ENCODE assay signal across 12 cellular contexts in the genomic region with DNA sequence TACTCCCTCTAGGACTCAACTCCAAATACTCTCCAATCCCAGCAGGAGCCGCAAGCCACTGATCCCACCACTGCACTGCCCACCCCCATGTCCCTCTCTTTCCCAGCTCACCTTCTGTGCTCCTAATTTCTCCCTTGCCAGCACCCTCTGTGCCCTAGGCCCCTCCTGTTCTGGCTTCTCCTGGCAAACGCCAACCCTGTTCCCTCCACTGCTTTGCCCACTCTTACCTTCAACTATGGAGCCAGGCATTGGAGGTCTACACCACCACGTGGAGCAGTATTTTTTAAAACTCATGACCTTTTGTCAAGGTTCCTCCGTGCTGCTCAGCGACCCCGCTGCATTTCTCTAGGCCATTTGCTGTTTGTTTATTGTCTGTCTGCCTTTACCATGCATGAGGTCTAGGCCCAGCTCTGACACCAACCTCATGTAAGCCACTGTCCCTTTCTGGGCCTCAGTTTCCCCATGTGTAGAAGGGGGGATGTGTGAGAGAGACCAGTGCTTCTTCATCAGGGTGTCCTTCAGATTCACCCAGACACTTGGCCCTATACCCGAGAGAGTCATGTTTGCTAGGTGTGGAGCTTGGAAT. TPM values are rescaled to one million over a fixed set of nuclear protein-coding genes. Genes with fewer than 3 reads are reported as not detected.
DNase-seq lines count a peak whose midpoint lies in the region; ATAC-seq and TF ChIP-seq lines count a peak whose summit lies in the region.
"Had no signal": no experiment of that assay in that cellular context is flagged by ENCODE, and none has a peak within 500 bp of the region (broad histone marks: within the 10 kb centered on the region; RNA-seq: fewer than 3 reads in every experiment).

No MANE protein-coding gene starts in this region.

- no peaks in the 10 kb centered on the region for H3K36me3 ChIP-seq in uterus

- no peaks in the 10 kb centered on the region for H3K9me3 ChIP-seq in uterus

- H3K27ac Mint-ChIP-seq in stimulated activated naive CD8-positive, alpha-beta T cell treated with anti-CD3 and anti-CD28 coated beads, Interleukin-15, Interleukin-2, amounts not matched to agents 100 ng/mL and 50 ng/mL, for 24 hours: peak overlapping the region; percentile 93
- peak overlapping the region; percentile 95 for H3K27ac Mint-ChIP-seq in activated T-helper 2 cell treated with anti-CD3 and anti-CD28 coated beads, Interferon-gamma antibody, Interleukin-2, Interleukin-4, amounts not matched to agents 10 μg/mL and 5 μg/mL and 100 μg/mL, durations not matched to agents 14 hours and 24 hours and 36 hours
- H3K27ac Mint-ChIP-seq in memory B cell (peak overlapping the region; percentile 93), nephron progenitor cell (no peak overlapping the region)

- H3K4me1 ChIP-seq in uterus: peaks cover 5 to 21% of the 10 kb centered on the region in 2 donors

- H3K36me3 Mint-ChIP-seq in stimulated activated naive CD8-positive, alpha-beta T cell treated with anti-CD3 and anti-CD28 coated beads, Interleukin-15, Interleukin-2, amounts not matched to agents 100 ng/mL and 50 ng/mL, for 24 hours (ENCODE audit: low read depth): peaks cover 5% of the 10 kb centered on the region
- peaks cover 5% of the 10 kb centered on the region for H3K36me3 Mint-ChIP-seq in activated T-helper 2 cell treated with anti-CD3 and anti-CD28 coated beads, Interferon-gamma antibody, Interleukin-2, Interleukin-4, amounts not matched to agents 10 μg/mL and 5 μg/mL and 100 μg/mL, durations not matched to agents 14 hours and 24 hours and 36 hours (ENCODE audit: low read depth)
- H3K36me3 Mint-ChIP-seq in memory B cell (peaks cover 5% of the 10 kb centered on the region), nephron progenitor cell (ENCODE audit: low read depth) (peaks cover 13% of the 10 kb centered on the region)

- DNase-seq in stimulated activated naive CD8-positive, alpha-beta T cell treated with anti-CD3 and anti-CD28 coated beads, Interleukin-15, Interleukin-2, amounts not matched to agents 100 U/mL and 50 U/mL, for 24 hours: no peak
- DNase-seq in activated T-helper 2 cell treated with anti-CD3 and anti-CD28 coated beads, Interferon-gamma antibody, Interleukin-2, Interleukin-4, amounts not matched to agents 10 μg/mL and 5 μg/mL and 100 μg/mL, durations not matched to agents 14 hours and 24 hours and 36 hours (ENCODE audit: low spot score): no peak
- DNase-seq in memory B cell (ENCODE audit: low spot score in 2 of 2) (no peak), uterus (peak; percentile 9 to 10), DMS114 treated with DMSO at 0.1 percent for 48 hours (lab: John Stamatoyannopoulos, UW; ENCODE audit: unreplicated experiment) (no peak), nephron progenitor cell (no peak)
- DNase-seq: left colon; occipital lobe; stimulated activated naive CD4-positive, alpha-beta T cell treated with Interleukin-2 at 50 U/mL for 16 hours had no signal

- peaks cover 59% of the 10 kb centered on the region for H3K4me1 Mint-ChIP-seq in stimulated activated naive CD8-positive, alpha-beta T cell treated with anti-CD3 and anti-CD28 coated beads, Interleukin-15, Interleukin-2, amounts not matched to agents 100 ng/mL and 50 ng/mL, for 24 hours (ENCODE audit: low read depth)
- peaks cover 52% of the 10 kb centered on the region for H3K4me1 Mint-ChIP-seq in activated T-helper 2 cell treated with anti-CD3 and anti-CD28 coated beads, Interferon-gamma antibody, Interleukin-2, Interleukin-4, amounts not matched to agents 10 μg/mL and 5 μg/mL and 100 μg/mL, durations not matched to agents 14 hours and 24 hours and 36 hours (ENCODE audit: low read depth)
- peaks cover 51% of the 10 kb centered on the region for H3K4me1 Mint-ChIP-seq in memory B cell
- H3K4me1 Mint-ChIP-seq in nephron progenitor cell: peaks cover 67% of the 10 kb centered on the region

- no peaks in the 10 kb centered on the region for H3K27me3 ChIP-seq in uterus

- H3K4me3 Mint-ChIP-seq in stimulated activated naive CD8-positive, alpha-beta T cell treated with anti-CD3 and anti-CD28 coated beads, Interleukin-15, Interleukin-2, amounts not matched to agents 100 ng/mL and 50 ng/mL, for 24 hours: no peak overlapping the region
- H3K4me3 Mint-ChIP-seq in activated T-helper 2 cell treated with anti-CD3 and anti-CD28 coated beads, Interferon-gamma antibody, Interleukin-2, Interleukin-4, amounts not matched to agents 10 μg/mL and 5 μg/mL and 100 μg/mL, durations not matched to agents 14 hours and 24 hours and 36 hours (ENCODE audit: low read depth): peak overlapping the region; percentile 66
- H3K4me3 Mint-ChIP-seq in memory B cell (peak overlapping the region; percentile 80), nephron progenitor cell (no peak overlapping the region)

- H3K27me3 Mint-ChIP-seq in stimulated activated naive CD8-positive, alpha-beta T cell treated with anti-CD3 and anti-CD28 coated beads, Interleukin-15, Interleukin-2, amounts not matched to agents 100 ng/mL and 50 ng/mL, for 24 hours: no peaks in the 10 kb centered on the region
- no peaks in the 10 kb centered on the region for H3K27me3 Mint-ChIP-seq in activated T-helper 2 cell treated with anti-CD3 and anti-CD28 coated beads, Interferon-gamma antibody, Interleukin-2, Interleukin-4, amounts not matched to agents 10 μg/mL and 5 μg/mL and 100 μg/mL, durations not matched to agents 14 hours and 24 hours and 36 hours (ENCODE audit: low read depth)
- H3K27me3 Mint-ChIP-seq in memory B cell (no peaks in the 10 kb centered on the region), nephron progenitor cell (ENCODE audit: low read depth, poor library complexity) (peaks cover 46% of the 10 kb centered on the region)

- ATAC-seq in stimulated activated naive CD8-positive, alpha-beta T cell treated with anti-CD3 and anti-CD28 coated beads, Interleukin-15, Interleukin-2, amounts not matched to agents 100 U/mL and 50 U/mL, for 24 hours: no peak
- no peak for ATAC-seq in memory B cell (ENCODE audit: low read depth)
- ATAC-seq in GM19351 (IDR thresholded peaks at IDR 0.05; ENCODE audit: unreplicated experiment): no peak
- ATAC-seq: left colon had no signal

- H3K4me3 ChIP-seq in uterus: no peak overlapping the region

- H3K9me3 Mint-ChIP-seq in stimulated activated naive CD8-positive, alpha-beta T cell treated with anti-CD3 and anti-CD28 coated beads, Interleukin-15, Interleukin-2, amounts not matched to agents 100 ng/mL and 50 ng/mL, for 24 hours: no peaks in the 10 kb centered on the region
- H3K9me3 Mint-ChIP-seq in activated T-helper 2 cell treated with anti-CD3 and anti-CD28 coated beads, Interferon-gamma antibody, Interleukin-2, Interleukin-4, amounts not matched to agents 10 μg/mL and 5 μg/mL and 100 μg/mL, durations not matched to agents 14 hours and 24 hours and 36 hours: no peaks in the 10 kb centered on the region
- no peaks in the 10 kb centered on the region for H3K9me3 Mint-ChIP-seq in memory B cell
- H3K9me3 Mint-ChIP-seq in nephron progenitor cell: no peaks in the 10 kb centered on the region

- no peak for TF ChIP-seq CTCF in uterus (IDR thresholded peaks at IDR 0.05)
- TF ChIP-seq CTCF in nephron progenitor cell (IDR thresholded peaks at IDR 0.05): no peak

- no peak overlapping the region for H3K27ac ChIP-seq in uterus
- H3K27ac ChIP-seq: HL-60 had no signal

- intact Hi-C loops in activated T-helper 2 cell treated with anti-CD3 and anti-CD28 coated beads, Interferon-gamma antibody, Interleukin-2, Interleukin-4, amounts not matched to agents 10 μg/mL and 5 μg/mL and 100 μg/mL, durations not matched to agents 14 hours and 24 hours and 36 hours (cut with micrococcal nuclease): no loop called here
- intact Hi-C loops in uterus (cut with DNase I; ENCODE audit: low total_unique reads): no loop called here

- no peak for TF ChIP-seq POLR2A in uterus (IDR thresholded peaks at IDR 0.05)

RNA-seq across cellular contexts. Expression of gene CCDC102A, which starts 4.6 kb away (rescaled TPM):
- total RNA-seq in activated T-helper 2 cell treated with anti-CD3 and anti-CD28 coated beads, Interferon-gamma antibody, Interleukin-2, Interleukin-4, amounts not matched to agents 10 μg/mL and 5 μg/mL and 100 μg/mL, durations not matched to agents 14 hours and 24 hours and 36 hours: 6.3 and 6.8 TPM in 2 replicates
- total RNA-seq in uterus: 10 to 100 TPM in 3 of 4 donors, 1 to 10 TPM in 1; 8.7 to 23.6 (median 22.0) TPM

RNA-seq across cellular contexts. Expression of gene ADGRG5, which starts 10.7 kb away (rescaled TPM):
- total RNA-seq in activated T-helper 2 cell treated with anti-CD3 and anti-CD28 coated beads, Interferon-gamma antibody, Interleukin-2, Interleukin-4, amounts not matched to agents 10 μg/mL and 5 μg/mL and 100 μg/mL, durations not matched to agents 14 hours and 24 hours and 36 hours: 2.1 and 2.8 TPM in 2 replicates
- total RNA-seq in uterus: 1 to 10 TPM in 1 of 4 donors, under 1 TPM in 2, not detected in 1; 0.14 to 1.5 (median 0.76) TPM
- total RNA-seq: occipital lobe had no signal

RNA-seq across cellular contexts. Expression of gene DOK4, which starts 45.4 kb away (rescaled TPM):
- 5.7 and 6.6 TPM in 2 replicates for total RNA-seq in activated T-helper 2 cell treated with anti-CD3 and anti-CD28 coated beads, Interferon-gamma antibody, Interleukin-2, Interleukin-4, amounts not matched to agents 10 μg/mL and 5 μg/mL and 100 μg/mL, durations not matched to agents 14 hours and 24 hours and 36 hours
- 10 to 100 TPM in 3 of 4 donors, 1 to 10 TPM in 1; 1.8 to 31.6 (median 24.5) TPM for total RNA-seq in uterus

Comparison
In these comparisons a context has a peak if more than half of its experiments do, and no peak if none do; other contexts are left out.
1. H3K4me3 Mint-ChIP-seq: peak in activated T-helper 2 cell treated with anti-CD3 and anti-CD28 coated beads, Interferon-gamma antibody, Interleukin-2, Interleukin-4, amounts not matched to agents 10 μg/mL and 5 μg/mL and 100 μg/mL, durations not matched to agents 14 hours and 24 hours and 36 hours (single experiment) and memory B cell (single experiment); none in stimulated activated naive CD8-positive, alpha-beta T cell treated with anti-CD3 and anti-CD28 coated beads, Interleukin-15, Interleukin-2, amounts not matched to agents 100 ng/mL and 50 ng/mL, for 24 hours (single experiment) and nephron progenitor cell (single experiment).
2. DNase-seq: peak in uterus (2 of 2); none in stimulated activated naive CD8-positive, alpha-beta T cell treated with anti-CD3 and anti-CD28 coated beads, Interleukin-15, Interleukin-2, amounts not matched to agents 100 U/mL and 50 U/mL, for 24 hours (single experiment), activated T-helper 2 cell treated with anti-CD3 and anti-CD28 coated beads, Interferon-gamma antibody, Interleukin-2, Interleukin-4, amounts not matched to agents 10 μg/mL and 5 μg/mL and 100 μg/mL, durations not matched to agents 14 hours and 24 hours and 36 hours (single experiment), memory B cell (0 of 2), DMS114 treated with DMSO at 0.1 percent for 48 hours (single experiment) and nephron progenitor cell (single experiment).